20 cellular contexts compared by ENCODE assay signal in genomic region chr10:86785021-86785420, GRCh38. TPM values are rescaled to one million over a fixed set of nuclear protein-coding genes. Genes with fewer than 3 reads are reported as not detected.
DNase-seq lines count a peak whose midpoint lies in the region; ATAC-seq and TF ChIP-seq lines count a peak whose summit lies in the region.
"Had no signal": no experiment of that assay in that cellular context is flagged by ENCODE, and none has a peak within 500 bp of the region (broad histone marks: within the 10 kb centered on the region; RNA-seq: fewer than 3 reads in every experiment).

No MANE protein-coding gene starts in this region.

- peaks cover 7% of the 10 kb centered on the region for H3K4me1 Mint-ChIP-seq in neural progenitor cell

- no peaks in the 10 kb centered on the region for H3K27me3 Mint-ChIP-seq in neural progenitor cell (ENCODE audit: insufficient read depth, low read depth)

- H3K27ac ChIP-seq in A673 (ENCODE audit: low read depth, low read length, poor library complexity, severe bottlenecking) (peak overlapping the region; percentile 13), neural progenitor cell (peak overlapping the region; percentile 64), testis (peak overlapping the region in 1 of 2 donors; percentile 28)
- H3K27ac ChIP-seq: epithelial cell of prostate had no signal

- H4K20me1 ChIP-seq in neural progenitor cell (ENCODE audit: low read depth): peaks cover 58% of the 10 kb centered on the region

- ATAC-seq in HG02981 (IDR thresholded peaks at IDR 0.05; ENCODE audit: unreplicated experiment): no peak
- ATAC-seq: activated naive CD4-positive, alpha-beta T cell treated with anti-CD3 and anti-CD28 coated beads, Interleukin-2, amount 50 U/mL, for 72 hours; body of pancreas; Right ventricle myocardium inferior had no signal

- H3K9ac ChIP-seq in neural progenitor cell: no peak overlapping the region

- H3K4me1 ChIP-seq in A673 (ENCODE audit: insufficient read depth, low read length, poor library complexity, severe bottlenecking): peaks cover 21% of the 10 kb centered on the region
- H3K4me1 ChIP-seq in neural progenitor cell: peaks cover 30% of the 10 kb centered on the region
- peaks cover 31% of the 10 kb centered on the region for H3K4me1 ChIP-seq in testis

- H3K79me2 ChIP-seq in neural progenitor cell (ENCODE audit: low read depth): peaks cover 100% of the 10 kb centered on the region

- H3K4me3 ChIP-seq in A673 (ENCODE audit: low read depth, low read length, poor library complexity, severe bottlenecking) (no peak overlapping the region), neural progenitor cell (no peak overlapping the region), testis (no peak overlapping the region)
- H3K4me3 ChIP-seq: body of pancreas had no signal

- no peak for DNase-seq in A673 (ENCODE audit: low spot score)
- DNase-seq in amniotic epithelial cell (ENCODE audit: low read depth): peak; percentile 36
- DNase-seq in fibroblast of peridontal ligament (ENCODE audit: extremely low read depth): peak; percentile 55
- no peak for DNase-seq in neural progenitor cell (ENCODE audit: low spot score)
- no peak for DNase-seq in erythroblast (lab: John Stamatoyannopoulos, UW)
- DNase-seq in HuH-7.5 (ENCODE audit: low spot score): no peak
- no peak for DNase-seq in testis
- DNase-seq: activated CD4-positive, alpha-beta T cell treated with anti-CD3 and anti-CD28 coated beads for 4 hours; body of pancreas; cortex of kidney; KG1; NCI-H187 treated with DMSO at 0.1 percent for 48 hours; NCI-H226; NCI-H774; OCI-M1 had no signal

- no peak overlapping the region for H3K4me3 Mint-ChIP-seq in neural progenitor cell
- H3K4me3 Mint-ChIP-seq: activated T-helper 1 cell treated with anti-CD3 and anti-CD28 coated beads, Interleukin-12 subunit alpha, Interleukin-12 subunit beta, Interleukin-2, Interleukin-4 antibody, amounts not matched to agents 30 ng/mL and 10 ng/mL and 1 ng/mL, durations not matched to agents 14 hours and 24 hours and 36 hours had no signal

- H3K4me2 ChIP-seq in neural progenitor cell: peak overlapping the region; percentile 69

- CTCF ChIA-PET in A673 (lab: Charles Lee): no interaction called here

- no peak for TF ChIP-seq POLR2A in erythroblast (IDR thresholded peaks at IDR 0.05; ENCODE audit: low read length)
- TF ChIP-seq POLR2A in testis (IDR thresholded peaks at IDR 0.05): no peak

- H3K36me3 ChIP-seq in A673 (ENCODE audit: insufficient read depth, low read length, poor library complexity, severe bottlenecking): peaks cover 8% of the 10 kb centered on the region
- H3K36me3 ChIP-seq in neural progenitor cell: no peaks in the 10 kb centered on the region
- no peaks in the 10 kb centered on the region for H3K36me3 ChIP-seq in testis (ENCODE audit: low read depth, missing control alignments)

- intact Hi-C loops in A673 (cut with micrococcal nuclease; ENCODE audit: unreplicated experiment): no loop called here
- intact Hi-C loops in testis (cut with DNase I; ENCODE audit: low total_unique reads): no loop called here

- WGBS in testis, 2 donors: 72 to 91% methylated on average over 3 of the region's 3 CpGs

- H3K9me3 ChIP-seq in A673 (ENCODE audit: low read depth, low read length, poor library complexity, severe bottlenecking) (peaks cover 18% of the 10 kb centered on the region), neural progenitor cell (ENCODE audit: low read depth) (no peaks in the 10 kb centered on the region), testis (no peaks in the 10 kb centered on the region)
- H3K9me3 ChIP-seq: body of pancreas had no signal

- POLR2A ChIA-PET in A673 (lab: Charles Lee; ENCODE audit: low non-redundant PET): no interaction called here

- H3K36me3 Mint-ChIP-seq in neural progenitor cell: peaks cover 45% of the 10 kb centered on the region

- H3F3A ChIP-seq in neural progenitor cell (ENCODE audit: low read depth): peaks cover 22% of the 10 kb centered on the region

- TF ChIP-seq CTCF in A673 (conservative IDR thresholded peaks at IDR 0.05; ENCODE audit: low read depth, low read length): no peak
- no peak for TF ChIP-seq CTCF in neural progenitor cell (IDR thresholded peaks at IDR 0.05)
- no peak for TF ChIP-seq CTCF in testis (IDR thresholded peaks at IDR 0.05)

- no peak overlapping the region for H3K27ac Mint-ChIP-seq in neural progenitor cell
- H3K27ac Mint-ChIP-seq: activated naive CD4-positive, alpha-beta T cell treated with anti-CD3 and anti-CD28 coated beads, Interleukin-2, amount 50 U/mL, for 72 hours; activated T-helper 1 cell treated with anti-CD3 and anti-CD28 coated beads, Interleukin-12 subunit alpha, Interleukin-12 subunit beta, Interleukin-2, Interleukin-4 antibody, amounts not matched to agents 30 ng/mL and 10 ng/mL and 1 ng/mL, durations not matched to agents 14 hours and 24 hours and 36 hours had no signal

- H3K9me3 Mint-ChIP-seq in neural progenitor cell: peaks cover 54% of the 10 kb centered on the region

- no peaks in the 10 kb centered on the region for H3K27me3 ChIP-seq in A673 (replicated peaks; ENCODE audit: insufficient read depth, low read depth, low read length, poor library complexity)
- H3K27me3 ChIP-seq in neural progenitor cell: no peaks in the 10 kb centered on the region
- H3K27me3 ChIP-seq in testis: no peaks in the 10 kb centered on the region
- H3K27me3 ChIP-seq: body of pancreas had no signal

- no peak overlapping the region for H2AFZ ChIP-seq in neural progenitor cell (replicated peaks)

- no TSS peak for BruUV-seq in A673 (replicated peaks; lab: Mats Ljungman, UMichigan)

RNA-seq across cellular contexts. Expression of gene BMPR1A, which starts 28.6 kb away (rescaled TPM):
- total RNA-seq in A673 (2021) (112 and 136 TPM in 2 replicates), neural progenitor cell (ENCODE audit: low replicate concordance) (60.8 and 76.2 TPM in 2 replicates), testis (10 to 100 TPM; 42.6 to 51.1 TPM)
- 19.5 TPM for polyA plus RNA-seq in testis (ENCODE audit: insufficient read depth, low read depth, low replicate concordance)

Comparison
In these comparisons a context has a peak if more than half of its experiments do, and no peak if none do; other contexts are left out.
1. DNase-seq: peak in amniotic epithelial cell (single experiment) and fibroblast of peridontal ligament (single experiment); none in A673 (single experiment), neural progenitor cell (single experiment), erythroblast (0 of 2), HuH-7.5 (single experiment) and testis (single experiment).